6 cellular contexts compared by ENCODE assay signal in genomic region chr16:79260890-79261289, GRCh38.
A peak's percentile ranks its signal among the peaks of the same experiment; 100 is the strongest.
DNase-seq lines count a peak whose midpoint lies in the region; TF ChIP-seq lines count a peak whose summit lies in the region.
"Not testable (repeated sequence)": the region's sequence is repeated elsewhere in the genome, so short reads cannot be mapped to it uniquely, and the experiment has no call there.

No MANE protein-coding gene starts in this region.

- H3K4me1 ChIP-seq in neural progenitor cell: not testable (repeated sequence)

- not testable (repeated sequence) for H3K36me3 ChIP-seq in neural progenitor cell

- not testable (repeated sequence) for TF ChIP-seq CTCF in neural progenitor cell (IDR thresholded peaks at IDR 0.05)

- intact Hi-C loops in activated CD4-positive, alpha-beta T cell treated with anti-CD3 and anti-CD28 coated beads, Interleukin-2, amount 10 ng/mL, durations not matched to agents 24 days and 14 days (cut with micrococcal nuclease); activated T-helper 2 cell treated with anti-CD3 and anti-CD28 coated beads, Interferon-gamma antibody, Interleukin-2, Interleukin-4, amounts not matched to agents 10 μg/mL and 5 μg/mL and 100 μg/mL, durations not matched to agents 14 hours and 24 hours and 36 hours (cut with micrococcal nuclease); cardiac septum (cut with DNase I): not testable (repeated sequence)

- not testable (repeated sequence) for DNase-seq in T-helper 2 cell treated with Interferon-gamma antibody and Interleukin-4, amounts not matched to agents 5 μg/mL and 100 μg/mL, for 36 hours (ENCODE audit: low spot score); activated CD4-positive, alpha-beta T cell treated with anti-CD3 and anti-CD28 coated beads, Interleukin-2, amount 10 ng/mL, durations not matched to agents 24 days and 14 days; activated T-helper 2 cell treated with anti-CD3 and anti-CD28 coated beads, Interferon-gamma antibody, Interleukin-2, Interleukin-4, amounts not matched to agents 10 μg/mL and 5 μg/mL and 100 μg/mL, durations not matched to agents 14 hours and 24 hours and 36 hours (ENCODE audit: low spot score); neural progenitor cell (ENCODE audit: low spot score)
- DNase-seq in cardiac septum (ENCODE audit: low spot score): peak; percentile 47
- peak; percentile 10 for DNase-seq in kidney tubule cell (ENCODE audit: low spot score)

- not testable (repeated sequence) for H3K4me2 ChIP-seq in neural progenitor cell

- H3F3A ChIP-seq in neural progenitor cell (ENCODE audit: low read depth): not testable (repeated sequence)

- not testable (repeated sequence) for H3K27me3 ChIP-seq in neural progenitor cell

- not testable (repeated sequence) for H3K9me3 ChIP-seq in neural progenitor cell (ENCODE audit: low read depth)

- H3K27ac ChIP-seq in neural progenitor cell: not testable (repeated sequence)

- H3K27me3 Mint-ChIP-seq in T-helper 2 cell treated with Interferon-gamma antibody and Interleukin-4, amounts not matched to agents 5 μg/mL and 100 μg/mL, for 36 hours (ENCODE audit: low read depth); activated CD4-positive, alpha-beta T cell treated with anti-CD3 and anti-CD28 coated beads, Interleukin-2, amount 10 ng/mL, durations not matched to agents 24 days and 14 days; activated T-helper 2 cell treated with anti-CD3 and anti-CD28 coated beads, Interferon-gamma antibody, Interleukin-2, Interleukin-4, amounts not matched to agents 10 μg/mL and 5 μg/mL and 100 μg/mL, durations not matched to agents 14 hours and 24 hours and 36 hours (ENCODE audit: low read depth); neural progenitor cell (ENCODE audit: insufficient read depth, low read depth): not testable (repeated sequence)

- not testable (repeated sequence) for H3K79me2 ChIP-seq in neural progenitor cell (ENCODE audit: low read depth)

- H3K4me3 Mint-ChIP-seq in T-helper 2 cell treated with Interferon-gamma antibody and Interleukin-4, amounts not matched to agents 5 μg/mL and 100 μg/mL, for 36 hours; activated CD4-positive, alpha-beta T cell treated with anti-CD3 and anti-CD28 coated beads, Interleukin-2, amount 10 ng/mL, durations not matched to agents 24 days and 14 days; activated T-helper 2 cell treated with anti-CD3 and anti-CD28 coated beads, Interferon-gamma antibody, Interleukin-2, Interleukin-4, amounts not matched to agents 10 μg/mL and 5 μg/mL and 100 μg/mL, durations not matched to agents 14 hours and 24 hours and 36 hours (ENCODE audit: low read depth): not testable (repeated sequence)
- H3K4me3 Mint-ChIP-seq in neural progenitor cell: peak overlapping the region; percentile 44

- H3K4me1 Mint-ChIP-seq in T-helper 2 cell treated with Interferon-gamma antibody and Interleukin-4, amounts not matched to agents 5 μg/mL and 100 μg/mL, for 36 hours (ENCODE audit: low read depth): peaks cover 33% of the 10 kb centered on the region
- H3K4me1 Mint-ChIP-seq in activated CD4-positive, alpha-beta T cell treated with anti-CD3 and anti-CD28 coated beads, Interleukin-2, amount 10 ng/mL, durations not matched to agents 24 days and 14 days: peaks cover 30% of the 10 kb centered on the region
- H3K4me1 Mint-ChIP-seq in activated T-helper 2 cell treated with anti-CD3 and anti-CD28 coated beads, Interferon-gamma antibody, Interleukin-2, Interleukin-4, amounts not matched to agents 10 μg/mL and 5 μg/mL and 100 μg/mL, durations not matched to agents 14 hours and 24 hours and 36 hours (ENCODE audit: low read depth): peaks cover 64% of the 10 kb centered on the region
- not testable (repeated sequence) for H3K4me1 Mint-ChIP-seq in neural progenitor cell

- not testable (repeated sequence) for H2AFZ ChIP-seq in neural progenitor cell (replicated peaks)

- H3K36me3 Mint-ChIP-seq in T-helper 2 cell treated with Interferon-gamma antibody and Interleukin-4, amounts not matched to agents 5 μg/mL and 100 μg/mL, for 36 hours (ENCODE audit: low read depth); activated CD4-positive, alpha-beta T cell treated with anti-CD3 and anti-CD28 coated beads, Interleukin-2, amount 10 ng/mL, durations not matched to agents 24 days and 14 days (ENCODE audit: low read depth); activated T-helper 2 cell treated with anti-CD3 and anti-CD28 coated beads, Interferon-gamma antibody, Interleukin-2, Interleukin-4, amounts not matched to agents 10 μg/mL and 5 μg/mL and 100 μg/mL, durations not matched to agents 14 hours and 24 hours and 36 hours (ENCODE audit: low read depth); neural progenitor cell: not testable (repeated sequence)

- not testable (repeated sequence) for H4K20me1 ChIP-seq in neural progenitor cell (ENCODE audit: low read depth)

- H3K9me3 Mint-ChIP-seq in T-helper 2 cell treated with Interferon-gamma antibody and Interleukin-4, amounts not matched to agents 5 μg/mL and 100 μg/mL, for 36 hours; activated T-helper 2 cell treated with anti-CD3 and anti-CD28 coated beads, Interferon-gamma antibody, Interleukin-2, Interleukin-4, amounts not matched to agents 10 μg/mL and 5 μg/mL and 100 μg/mL, durations not matched to agents 14 hours and 24 hours and 36 hours; neural progenitor cell: not testable (repeated sequence)
- H3K9me3 Mint-ChIP-seq in activated CD4-positive, alpha-beta T cell treated with anti-CD3 and anti-CD28 coated beads, Interleukin-2, amount 10 ng/mL, durations not matched to agents 24 days and 14 days: peaks cover 12% of the 10 kb centered on the region

- H3K9ac ChIP-seq in neural progenitor cell: not testable (repeated sequence)

- H3K4me3 ChIP-seq in neural progenitor cell: not testable (repeated sequence)

- H3K27ac Mint-ChIP-seq in T-helper 2 cell treated with Interferon-gamma antibody and Interleukin-4, amounts not matched to agents 5 μg/mL and 100 μg/mL, for 36 hours: peak overlapping the region; percentile 53
- peak overlapping the region; percentile 15 for H3K27ac Mint-ChIP-seq in activated CD4-positive, alpha-beta T cell treated with anti-CD3 and anti-CD28 coated beads, Interleukin-2, amount 10 ng/mL, durations not matched to agents 24 days and 14 days
- peak overlapping the region; percentile 19 for H3K27ac Mint-ChIP-seq in activated T-helper 2 cell treated with anti-CD3 and anti-CD28 coated beads, Interferon-gamma antibody, Interleukin-2, Interleukin-4, amounts not matched to agents 10 μg/mL and 5 μg/mL and 100 μg/mL, durations not matched to agents 14 hours and 24 hours and 36 hours
- not testable (repeated sequence) for H3K27ac Mint-ChIP-seq in neural progenitor cell
